Comparison of ENCODE assay signal across 16 cellular contexts in genomic region chr14:74835607-74836250, GRCh38. TPM values are rescaled to one million over a fixed set of nuclear protein-coding genes. Genes with fewer than 3 reads are reported as not detected.
DNase-seq lines count a peak whose midpoint lies in the region; ATAC-seq and TF ChIP-seq lines count a peak whose summit lies in the region.
"Had no signal": no experiment of that assay in that cellular context is flagged by ENCODE, and none has a peak within 500 bp of the region (broad histone marks: within the 10 kb centered on the region; RNA-seq: fewer than 3 reads in every experiment).

No MANE protein-coding gene starts in this region.

- ATAC-seq in activated B cell treated with CpG ODN at 0.5 μM for 24 hours (ENCODE audit: low read depth): peak; percentile 70
- peak; percentile 52 to 68 for ATAC-seq in naive thymus-derived CD8-positive, alpha-beta T cell
- no peak for ATAC-seq in WTC11

- CTCF ChIA-PET in activated B cell treated with CpG ODN at 0.5 μM for 24 hours (lab: Charles Lee) (interaction anchor here (1.0 to 2.4 kb wide), 5 partner anchors 13 to 70 kb away, joined by 3 to 14 read pairs (median 4); no protein-coding TSS in a partner anchor), WTC11 (lab: Charles Lee) (interaction anchor here (2.6 kb wide), 1 partner anchor 25 kb away, joined by 10 read pairs; no protein-coding TSS in a partner anchor)

- H3K27me3 Mint-ChIP-seq in T-helper 1 cell treated with Interleukin-12 subunit alpha and Interleukin-12 subunit beta and Interleukin-4 antibody, amounts not matched to agents 30 μg/mL and 1 μg/mL, for 36 hours (ENCODE audit: low read depth): no peaks in the 10 kb centered on the region
- H3K27me3 Mint-ChIP-seq in activated B cell treated with CpG ODN at 0.5 μM for 24 hours: no peaks in the 10 kb centered on the region
- H3K27me3 Mint-ChIP-seq in naive thymus-derived CD8-positive, alpha-beta T cell: no peaks in the 10 kb centered on the region
- H3K27me3 Mint-ChIP-seq in WTC11 (ENCODE audit: low read depth): no peaks in the 10 kb centered on the region

- no peak overlapping the region for H3K4me3 Mint-ChIP-seq in T-helper 1 cell treated with Interleukin-12 subunit alpha and Interleukin-12 subunit beta and Interleukin-4 antibody, amounts not matched to agents 30 μg/mL and 1 μg/mL, for 36 hours
- H3K4me3 Mint-ChIP-seq in activated B cell treated with CpG ODN at 0.5 μM for 24 hours (peak overlapping the region; percentile 65), WTC11 (no peak overlapping the region)
- peak overlapping the region; percentile 33 to 89 (median 70) for H3K4me3 Mint-ChIP-seq in naive thymus-derived CD8-positive, alpha-beta T cell

- TF ChIP-seq CTCF in GM20000 (IDR thresholded peaks at IDR 0.05; ENCODE audit: extremely low read depth, missing control alignments): no peak
- no peak for TF ChIP-seq CTCF in activated B cell treated with CpG ODN at 0.5 μM for 24 hours (IDR thresholded peaks at IDR 0.05)
- TF ChIP-seq CTCF in WTC11 (IDR thresholded peaks at IDR 0.05): no peak

- peak overlapping the region; percentile 81 for H3K27ac Mint-ChIP-seq in T-helper 1 cell treated with Interleukin-12 subunit alpha and Interleukin-12 subunit beta and Interleukin-4 antibody, amounts not matched to agents 30 μg/mL and 1 μg/mL, for 36 hours
- H3K27ac Mint-ChIP-seq in activated B cell treated with CpG ODN at 0.5 μM for 24 hours: peak overlapping the region; percentile 94
- peak overlapping the region; percentile 77 to 99 (median 96) for H3K27ac Mint-ChIP-seq in naive thymus-derived CD8-positive, alpha-beta T cell
- H3K27ac Mint-ChIP-seq in WTC11: no peak overlapping the region

- no peaks in the 10 kb centered on the region for H3K9me3 Mint-ChIP-seq in T-helper 1 cell treated with Interleukin-12 subunit alpha and Interleukin-12 subunit beta and Interleukin-4 antibody, amounts not matched to agents 30 μg/mL and 1 μg/mL, for 36 hours
- H3K9me3 Mint-ChIP-seq in activated B cell treated with CpG ODN at 0.5 μM for 24 hours: no peaks in the 10 kb centered on the region
- no peaks in the 10 kb centered on the region for H3K9me3 Mint-ChIP-seq in naive thymus-derived CD8-positive, alpha-beta T cell
- H3K9me3 Mint-ChIP-seq in WTC11: no peaks in the 10 kb centered on the region

- H3K4me1 Mint-ChIP-seq in T-helper 1 cell treated with Interleukin-12 subunit alpha and Interleukin-12 subunit beta and Interleukin-4 antibody, amounts not matched to agents 30 μg/mL and 1 μg/mL, for 36 hours (ENCODE audit: low read depth): peaks cover 43% of the 10 kb centered on the region
- H3K4me1 Mint-ChIP-seq in activated B cell treated with CpG ODN at 0.5 μM for 24 hours: peaks cover 59% of the 10 kb centered on the region
- H3K4me1 Mint-ChIP-seq in naive thymus-derived CD8-positive, alpha-beta T cell: peaks cover 18 to 62% (median 58%) of the 10 kb centered on the region in 4 donors
- H3K4me1 Mint-ChIP-seq in WTC11: no peaks in the 10 kb centered on the region

- DNase-seq in T-helper 1 cell (no peak), GM20000 (ENCODE audit: low spot score) (peak; percentile 21), activated B cell treated with CpG ODN at 0.5 μM for 24 hours (no peak), SKM-1 (lab: John Stamatoyannopoulos, UW; ENCODE audit: unreplicated experiment) (no peak), middle frontal gyrus (ENCODE audit: extremely low spot score, low spot score) (no peak), WTC11 (ENCODE audit: low spot score) (no peak)
- DNase-seq in naive thymus-derived CD8-positive, alpha-beta T cell: peak in 5 of 10 donors; percentile 5 to 33 (median 26)
- DNase-seq: COR-L47, head of caudate nucleus, KBM-7, NCI-H146, NCI-H526, sigmoid colon had no signal

- POLR2A ChIA-PET in activated B cell treated with CpG ODN at 0.5 μM for 24 hours (lab: Charles Lee): interaction anchor here (0.5 to 3.9 kb wide), 8 partner anchors 10 to 72 kb away, joined by 3 to 13 read pairs (median 3); partner anchors contain the start of genes DLST and YLPM1
- POLR2A ChIA-PET in naive thymus-derived CD8-positive, alpha-beta T cell (lab: Charles Lee): interaction anchor here (0.6 to 1.6 kb wide), 8 partner anchors 14 to 73 kb away, joined by 3 to 6 read pairs (median 4); partner anchors contain the start of genes PROX2 and YLPM1
- POLR2A ChIA-PET in WTC11 (lab: Charles Lee): no interaction called here

- H3K36me3 Mint-ChIP-seq in T-helper 1 cell treated with Interleukin-12 subunit alpha and Interleukin-12 subunit beta and Interleukin-4 antibody, amounts not matched to agents 30 μg/mL and 1 μg/mL, for 36 hours (ENCODE audit: low read depth): peaks cover 32% of the 10 kb centered on the region
- H3K36me3 Mint-ChIP-seq in activated B cell treated with CpG ODN at 0.5 μM for 24 hours (ENCODE audit: low read depth) (peaks cover 15% of the 10 kb centered on the region), WTC11 (peaks cover 11% of the 10 kb centered on the region; the same call in 1 of the 2 replicates)
- peaks cover 0 to 19% (median 6%) of the 10 kb centered on the region in 3 donors for H3K36me3 Mint-ChIP-seq in naive thymus-derived CD8-positive, alpha-beta T cell

- intact Hi-C loops in activated B cell treated with CpG ODN at 0.5 μM for 24 hours (cut with micrococcal nuclease): no loop called here

TF ChIP-seq in WTC11, 78 proteins besides CTCF, POLR2A, EP300 and RAD21 (continues in another document):
- no peak for TF ChIP-seq ZNF138 (CRISPR knock-in tag; conservative IDR thresholded peaks at IDR 0.05)
- TF ChIP-seq, protein P1, sequence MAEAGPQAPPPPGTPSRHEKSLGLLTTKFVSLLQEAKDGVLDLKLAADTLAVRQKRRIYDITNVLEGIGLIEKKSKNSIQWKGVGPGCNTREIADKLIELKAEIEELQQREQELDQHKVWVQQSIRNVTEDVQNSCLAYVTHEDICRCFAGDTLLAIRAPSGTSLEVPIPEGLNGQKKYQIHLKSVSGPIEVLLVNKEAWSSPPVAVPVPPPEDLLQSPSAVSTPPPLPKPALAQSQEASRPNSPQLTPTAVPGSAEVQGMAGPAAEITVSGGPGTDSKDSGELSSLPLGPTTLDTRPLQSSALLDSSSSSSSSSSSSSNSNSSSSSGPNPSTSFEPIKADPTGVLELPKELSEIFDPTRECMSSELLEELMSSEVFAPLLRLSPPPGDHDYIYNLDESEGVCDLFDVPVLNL (CRISPR knock-in tag; IDR thresholded peaks at IDR 0.05; ENCODE audit: borderline replicate concordance, low read depth): no peak
- TF ChIP-seq OVOL2 (CRISPR knock-in tag; IDR thresholded peaks at IDR 0.05; ENCODE audit: borderline replicate concordance): no peak
- no peak for TF ChIP-seq PRDM15 (CRISPR knock-in tag; IDR thresholded peaks at IDR 0.05)
- no peak for TF ChIP-seq ESRRA (CRISPR knock-in tag; IDR thresholded peaks at IDR 0.05; ENCODE audit: borderline replicate concordance)
- TF ChIP-seq TEAD4 (CRISPR knock-in tag; IDR thresholded peaks at IDR 0.05): no peak
- TF ChIP-seq ZNF671 (CRISPR knock-in tag; IDR thresholded peaks at IDR 0.05): no peak
- no peak for TF ChIP-seq EMX1 (CRISPR knock-in tag; IDR thresholded peaks at IDR 0.05)
- no peak for TF ChIP-seq ZNF121 (CRISPR knock-in tag; IDR thresholded peaks at IDR 0.05)
- TF ChIP-seq GRHL2 (CRISPR knock-in tag; IDR thresholded peaks at IDR 0.05; ENCODE audit: insufficient replicate concordance, severe bottlenecking): no peak
- no peak for TF ChIP-seq GABPB1 (CRISPR knock-in tag; IDR thresholded peaks at IDR 0.05)
- TF ChIP-seq ZNF396 (CRISPR knock-in tag; IDR thresholded peaks at IDR 0.05; ENCODE audit: borderline replicate concordance): no peak
- TF ChIP-seq PRRX2 (CRISPR knock-in tag; IDR thresholded peaks at IDR 0.05): no peak

RNA-seq across cellular contexts. Expression of gene PROX2, which starts 40.2 kb away (rescaled TPM):
- total RNA-seq in activated B cell treated with CpG ODN at 0.5 μM for 24 hours (0.07 TPM in 1 of 2 replicates, not detected in the other), WTC11 (2021) (0.04 to 0.27 TPM in 2 of 3 replicates, not detected in the other)
- under 1 TPM; 0.52 to 0.75 TPM for total RNA-seq in naive thymus-derived CD8-positive, alpha-beta T cell
- under 1 TPM; 0.12 to 0.50 (median 0.22) TPM for polyA plus RNA-seq in naive thymus-derived CD8-positive, alpha-beta T cell
- total RNA-seq: epithelial cell of proximal tubule had no signal
- polyA plus RNA-seq: neural cell had no signal

RNA-seq across cellular contexts. Expression of gene DLST, which starts 46.0 kb away (rescaled TPM):
- total RNA-seq in activated B cell treated with CpG ODN at 0.5 μM for 24 hours: 73.1 and 90.4 TPM in 2 replicates
- total RNA-seq in naive thymus-derived CD8-positive, alpha-beta T cell: 100 to 1,000 TPM; 118 to 120 TPM
- polyA plus RNA-seq in naive thymus-derived CD8-positive, alpha-beta T cell: 1 to 10 TPM; 8.8 to 9.3 (median 8.9) TPM
- 112 to 121 TPM (median 119 TPM) in 3 replicates for total RNA-seq in WTC11 (2021)

Comparison
In these comparisons a context has a peak if more than half of its experiments do, and no peak if none do; other contexts are left out.
1. H3K4me3 Mint-ChIP-seq: peak in activated B cell treated with CpG ODN at 0.5 μM for 24 hours (single experiment) and naive thymus-derived CD8-positive, alpha-beta T cell (10 of 10); none in T-helper 1 cell treated with Interleukin-12 subunit alpha and Interleukin-12 subunit beta and Interleukin-4 antibody, amounts not matched to agents 30 μg/mL and 1 μg/mL, for 36 hours (single experiment) and WTC11 (single experiment).